ENCODE assay signal across 40 cellular contexts in the genomic region with DNA sequence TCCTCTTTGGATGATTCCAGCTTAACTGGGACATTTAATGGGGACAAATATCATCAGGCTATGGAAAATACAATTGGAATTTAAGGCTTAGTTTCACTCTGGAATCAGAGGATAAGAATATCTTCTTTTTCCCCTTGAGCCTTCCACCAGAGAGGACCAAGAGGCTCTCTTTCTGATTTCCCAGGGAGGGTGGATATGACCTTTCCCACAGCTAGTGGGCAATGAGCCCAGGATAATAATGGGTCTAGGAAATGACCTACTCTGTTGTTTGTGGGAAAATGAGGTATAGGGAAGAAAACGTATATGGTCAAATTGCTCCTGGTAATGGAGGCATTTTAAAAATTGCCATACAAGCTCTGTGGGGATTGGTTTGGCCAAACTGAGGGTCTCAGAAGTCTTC. TPM values are rescaled to one million over a fixed set of nuclear protein-coding genes. Genes with fewer than 3 reads are reported as not detected.
"Had no signal": no experiment of that assay in that cellular context is flagged by ENCODE, and none has a peak within 500 bp of the region (broad histone marks: within the 10 kb centered on the region; RNA-seq: fewer than 3 reads in every experiment).

No MANE protein-coding gene starts in this region.

- H3K27ac ChIP-seq: brain microvascular endothelial cell, coronary artery, epithelial cell of prostate, esophagus squamous epithelium, gastroesophageal sphincter, WERI-Rb-1 had no signal

- H3K27ac Mint-ChIP-seq: activated B cell treated with CpG ODN at 0.5 μM for 24 hours; activated CD8-positive, alpha-beta T cell treated with anti-CD3 and anti-CD28 coated beads for 36 hours; activated naive CD8-positive, alpha-beta T cell; activated T-helper 17 cell treated with anti-CD3 and anti-CD28 coated beads, Interleukin-2, amount 50 U/mL, for 72 hours; dendritic cell treated with granulocyte-macrophage colony-stimulating factor and Interleukin-4, amounts not matched to agents 40 ng/mL and 50 ng/mL, for 4 days; effector memory CD8-positive, alpha-beta T cell; T-helper 17 cell; T-helper 2 cell treated with Interferon-gamma antibody and Interleukin-4, amounts not matched to agents 5 μg/mL and 100 μg/mL, for 36 hours had no signal

- H3K36me3 Mint-ChIP-seq: activated naive CD8-positive, alpha-beta T cell had no signal

- H3K9me3 ChIP-seq: esophagus squamous epithelium, gastroesophageal sphincter had no signal

- H3K4me3 ChIP-seq: coronary artery, esophagus squamous epithelium, gastroesophageal sphincter had no signal

- H3K4me3 Mint-ChIP-seq: activated B cell treated with CpG ODN at 0.5 μM for 24 hours; activated CD8-positive, alpha-beta T cell treated with anti-CD3 and anti-CD28 coated beads for 36 hours; activated naive CD8-positive, alpha-beta T cell; activated T-cell treated with anti-CD3 and anti-CD28 coated beads, Interleukin-2, amount 50 U/mL, for 4 hours; activated T-helper 17 cell treated with anti-CD3 and anti-CD28 coated beads, Interleukin-2, amount 50 U/mL, for 72 hours; central memory CD8-positive, alpha-beta T cell; dendritic cell treated with granulocyte-macrophage colony-stimulating factor and Interleukin-4, amounts not matched to agents 40 ng/mL and 50 ng/mL, for 4 days; effector memory CD8-positive, alpha-beta T cell; T-helper 17 cell; T-helper 2 cell treated with Interferon-gamma antibody and Interleukin-4, amounts not matched to agents 5 μg/mL and 100 μg/mL, for 36 hours had no signal

- H3K4me1 ChIP-seq: esophagus squamous epithelium, gastroesophageal sphincter had no signal

- H3K9me3 Mint-ChIP-seq: activated B cell treated with CpG ODN at 0.5 μM for 24 hours; activated CD8-positive, alpha-beta T cell treated with anti-CD3 and anti-CD28 coated beads for 36 hours; activated T-cell treated with anti-CD3 and anti-CD28 coated beads, Interleukin-2, amount 50 U/mL, for 4 hours; activated T-helper 17 cell treated with anti-CD3 and anti-CD28 coated beads, Interleukin-2, amount 50 U/mL, for 72 hours; central memory CD8-positive, alpha-beta T cell; effector memory CD8-positive, alpha-beta T cell; T-helper 2 cell treated with Interferon-gamma antibody and Interleukin-4, amounts not matched to agents 5 μg/mL and 100 μg/mL, for 36 hours had no signal

- DNase-seq: activated B cell treated with CpG ODN at 0.5 μM for 24 hours; activated CD4-positive, alpha-beta T cell treated with anti-CD3 and anti-CD28 coated beads for 48 hours; activated CD4-positive, alpha-beta T cell treated with anti-CD3 and anti-CD28 coated beads, Interleukin-2, amount 50 U/mL, for 1 hour; activated CD4-positive, alpha-beta T cell treated with anti-CD3 and anti-CD28 coated beads, Interleukin-2, amount 50 U/mL, for 48 hours; activated CD8-positive, alpha-beta memory T cell treated with anti-CD3 and anti-CD28 coated beads for 24 hours; activated CD8-positive, alpha-beta T cell treated with anti-CD3 and anti-CD28 coated beads for 36 hours; activated effector memory CD4-positive, alpha-beta T cell treated with Interleukin-2 at 50 U/mL for 16 hours; activated gamma-delta T cell treated with Interleukin-2 at 50 U/mL for 16 hours; activated naive CD4-positive, alpha-beta T cell treated with anti-CD3 and anti-CD28 coated beads, Interleukin-2, amount 50 U/mL, for 16 hours; activated naive CD4-positive, alpha-beta T cell treated with Interleukin-2 at 50 U/mL for 16 hours; activated T-cell treated with anti-CD3 and anti-CD28 coated beads, Interleukin-2, amount 50 U/mL, for 4 hours; amniotic stem cell; anterior cingulate cortex; brain microvascular endothelial cell; effector CD4-positive, alpha-beta T cell; effector memory CD8-positive, alpha-beta T cell; esophagus squamous epithelium; foreskin melanocyte; T-helper 1 cell; T-helper 17 cell; T1000; WERI-Rb-1 had no signal

- H3K27me3 ChIP-seq: brain microvascular endothelial cell, esophagus squamous epithelium, gastroesophageal sphincter had no signal

- ATAC-seq: activated CD4-positive, CD25-positive, alpha-beta regulatory T cell treated with anti-CD3 and anti-CD28 coated beads, Interleukin-2, amount 50 U/mL, for 24 hours; activated CD8-positive, alpha-beta T cell treated with anti-CD3 and anti-CD28 coated beads for 36 hours; activated T-cell treated with anti-CD3 and anti-CD28 coated beads, Interleukin-2, amount 50 U/mL, for 4 hours; activated T-helper 17 cell treated with anti-CD3 and anti-CD28 coated beads, Interleukin-2, amount 50 U/mL, for 72 hours; effector memory CD8-positive, alpha-beta T cell; gastroesophageal sphincter; T-helper 17 cell had no signal

- H3K36me3 ChIP-seq: brain microvascular endothelial cell, esophagus squamous epithelium, gastroesophageal sphincter, WERI-Rb-1 had no signal

- H3K27me3 Mint-ChIP-seq: dendritic cell treated with granulocyte-macrophage colony-stimulating factor and Interleukin-4, amounts not matched to agents 40 ng/mL and 50 ng/mL, for 4 days had no signal

- H3K4me1 Mint-ChIP-seq: activated B cell treated with CpG ODN at 0.5 μM for 24 hours; activated T-helper 17 cell treated with anti-CD3 and anti-CD28 coated beads, Interleukin-2, amount 50 U/mL, for 72 hours; central memory CD8-positive, alpha-beta T cell; T-helper 17 cell had no signal

RNA-seq across cellular contexts. Expression of a gene that starts 1.9 kb away (rescaled TPM):
- total RNA-seq: activated B cell treated with CpG ODN at 0.5 μM for 24 hours; activated CD8-positive, alpha-beta T cell treated with anti-CD3 and anti-CD28 coated beads for 36 hours; activated T-cell treated with anti-CD3 and anti-CD28 coated beads, Interleukin-2, amount 50 U/mL, for 4 hours; activated T-helper 17 cell treated with anti-CD3 and anti-CD28 coated beads, Interleukin-2, amount 50 U/mL, for 72 hours; astrocyte; bronchial epithelial cell; cardiac septum; cerebellum; esophagus squamous epithelium; fibroblast of lung; fibroblast of villous mesenchyme; gastroesophageal sphincter; glomerular endothelial cell; T-helper 17 cell had no signal
- polyA plus RNA-seq: adipose tissue, esophagus, fibroblast of lung had no signal

RNA-seq across cellular contexts. Expression of a gene that starts 18.1 kb away (rescaled TPM):
- total RNA-seq: activated B cell treated with CpG ODN at 0.5 μM for 24 hours; activated CD8-positive, alpha-beta T cell treated with anti-CD3 and anti-CD28 coated beads for 36 hours; activated T-cell treated with anti-CD3 and anti-CD28 coated beads, Interleukin-2, amount 50 U/mL, for 4 hours; activated T-helper 17 cell treated with anti-CD3 and anti-CD28 coated beads, Interleukin-2, amount 50 U/mL, for 72 hours; astrocyte; bronchial epithelial cell; cardiac septum; cerebellum; esophagus squamous epithelium; fibroblast of lung; fibroblast of villous mesenchyme; gastroesophageal sphincter; glomerular endothelial cell; T-helper 17 cell had no signal
- polyA plus RNA-seq: adipose tissue, esophagus, fibroblast of lung had no signal

RNA-seq across cellular contexts. Expression of a gene that starts 27.4 kb away (rescaled TPM):
- total RNA-seq: activated B cell treated with CpG ODN at 0.5 μM for 24 hours; activated CD8-positive, alpha-beta T cell treated with anti-CD3 and anti-CD28 coated beads for 36 hours; activated T-cell treated with anti-CD3 and anti-CD28 coated beads, Interleukin-2, amount 50 U/mL, for 4 hours; activated T-helper 17 cell treated with anti-CD3 and anti-CD28 coated beads, Interleukin-2, amount 50 U/mL, for 72 hours; astrocyte; bronchial epithelial cell; cardiac septum; cerebellum; esophagus squamous epithelium; fibroblast of lung; fibroblast of villous mesenchyme; gastroesophageal sphincter; glomerular endothelial cell; T-helper 17 cell had no signal
- polyA plus RNA-seq: adipose tissue, esophagus, fibroblast of lung had no signal

RNA-seq across cellular contexts. Expression of a gene that starts 52.8 kb away (rescaled TPM):
- total RNA-seq: activated B cell treated with CpG ODN at 0.5 μM for 24 hours; activated CD8-positive, alpha-beta T cell treated with anti-CD3 and anti-CD28 coated beads for 36 hours; activated T-cell treated with anti-CD3 and anti-CD28 coated beads, Interleukin-2, amount 50 U/mL, for 4 hours; activated T-helper 17 cell treated with anti-CD3 and anti-CD28 coated beads, Interleukin-2, amount 50 U/mL, for 72 hours; astrocyte; bronchial epithelial cell; cardiac septum; cerebellum; esophagus squamous epithelium; fibroblast of lung; fibroblast of villous mesenchyme; gastroesophageal sphincter; glomerular endothelial cell; T-helper 17 cell had no signal
- polyA plus RNA-seq: adipose tissue, esophagus, fibroblast of lung had no signal
